8 cellular contexts compared by ENCODE assay signal in the genomic region with DNA sequence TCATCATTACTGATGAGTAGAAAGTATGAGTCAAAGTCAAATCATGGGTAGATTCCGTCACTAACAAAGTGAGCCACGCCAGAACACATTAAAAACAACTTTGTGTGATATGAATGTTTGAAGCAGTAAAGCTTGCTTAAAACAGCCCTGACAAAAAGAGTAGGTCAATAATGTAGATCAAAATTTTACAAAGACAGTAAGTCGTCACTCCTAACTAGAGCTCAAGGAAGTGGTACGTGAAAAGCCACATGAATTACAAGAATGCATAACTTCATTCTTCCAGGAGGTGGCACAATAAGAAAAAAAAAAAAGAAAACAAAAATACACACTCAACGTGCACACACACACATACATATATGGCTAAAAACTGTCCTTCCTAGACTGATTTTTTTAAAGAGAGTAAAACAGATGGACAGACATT.
DNase-seq lines count a peak whose midpoint lies in the region; ATAC-seq and TF ChIP-seq lines count a peak whose summit lies in the region.

No MANE protein-coding gene starts in this region.

- no peak overlapping the region for H3K27ac ChIP-seq in upper lobe of right lung

- TF ChIP-seq CTCF in fibroblast of the aortic adventitia (IDR thresholded peaks at IDR 0.05; ENCODE audit: insufficient read depth, low read length), result peak; percentile 28
- TF ChIP-seq CTCF in upper lobe of right lung (IDR thresholded peaks at IDR 0.05), result peak; percentile 34

- no peaks in the 10 kb centered on the region for H3K27me3 ChIP-seq in upper lobe of right lung

- peak overlapping the region; percentile 95 for H3K27ac Mint-ChIP-seq in activated CD4-positive, alpha-beta T cell treated with anti-CD3 and anti-CD28 coated beads for 36 hours

- ATAC-seq in activated CD4-positive, alpha-beta T cell treated with anti-CD3 and anti-CD28 coated beads for 36 hours, result peak; percentile 95
- ATAC-seq in GM21390 (IDR thresholded peaks at IDR 0.05; ENCODE audit: unreplicated experiment) (peak; percentile 88), HG03571 (IDR thresholded peaks at IDR 0.05; ENCODE audit: unreplicated experiment) (peak; percentile 69), upper lobe of right lung (peak; percentile 62)

- H3K4me1 ChIP-seq in upper lobe of right lung, result no peaks in the 10 kb centered on the region

- intact Hi-C loops in activated CD4-positive, alpha-beta T cell treated with anti-CD3 and anti-CD28 coated beads for 36 hours (cut with DNase I, micrococcal nuclease), result loop anchor here (1.0 to 5.0 kb wide), 7 partner anchors 69 to 613 kb away; partner anchors contain the start of genes HACE1 (in 2 of the 2) and PREP (in 1 of the 2)
- intact Hi-C loops in upper lobe of right lung (cut with DNase I), result no loop called here

- peaks cover 33% of the 10 kb centered on the region for H3K4me1 Mint-ChIP-seq in activated CD4-positive, alpha-beta T cell treated with anti-CD3 and anti-CD28 coated beads for 36 hours

- no peaks in the 10 kb centered on the region for H3K9me3 Mint-ChIP-seq in activated CD4-positive, alpha-beta T cell treated with anti-CD3 and anti-CD28 coated beads for 36 hours (ENCODE audit: low read depth)

- H3K36me3 ChIP-seq in upper lobe of right lung, result peaks cover 7% of the 10 kb centered on the region

- no peak overlapping the region for H3K4me3 ChIP-seq in fibroblast of the aortic adventitia (ENCODE audit: low read depth, low read length)
- no peak overlapping the region for H3K4me3 ChIP-seq in upper lobe of right lung

- POLR2A ChIA-PET in activated CD4-positive, alpha-beta T cell treated with anti-CD3 and anti-CD28 coated beads for 36 hours (lab: Charles Lee), result no interaction called here

- peaks cover 16% of the 10 kb centered on the region for H3K36me3 Mint-ChIP-seq in activated CD4-positive, alpha-beta T cell treated with anti-CD3 and anti-CD28 coated beads for 36 hours (ENCODE audit: low read depth)

- H3K9me3 ChIP-seq in upper lobe of right lung, result no peaks in the 10 kb centered on the region

- H3K27me3 Mint-ChIP-seq in activated CD4-positive, alpha-beta T cell treated with anti-CD3 and anti-CD28 coated beads for 36 hours, result no peaks in the 10 kb centered on the region

- CTCF ChIA-PET in activated CD4-positive, alpha-beta T cell treated with anti-CD3 and anti-CD28 coated beads for 36 hours (lab: Charles Lee), result interaction anchor here (0.6 to 2.1 kb wide), 15 partner anchors 9 to 1727 kb away, joined by 3 to 13 read pairs (median 4); partner anchors contain the start of gene HACE1

- H3K4me3 Mint-ChIP-seq in activated CD4-positive, alpha-beta T cell treated with anti-CD3 and anti-CD28 coated beads for 36 hours, result peak overlapping the region; percentile 50

- peak; percentile 33 for DNase-seq in activated CD4-positive, alpha-beta T cell treated with anti-CD3 and anti-CD28 coated beads for 36 hours
- no peak for DNase-seq in activated CD4-positive, alpha-beta T cell treated with anti-CD3 and anti-CD28 coated beads, Interleukin-2, amount 50 U/mL, for 4 hours
- DNase-seq in SW 1271 (lab: John Stamatoyannopoulos, UW) (peak; percentile 26 to 67), fibroblast of the aortic adventitia (ENCODE audit: low read depth) (peak; percentile 55), upper lobe of right lung (no peak), NCI-H187 treated with DMSO at 0.1 percent for 48 hours (lab: John Stamatoyannopoulos, UW) (no peak)

Comparison
In these comparisons a context has a peak if more than half of its experiments do, and no peak if none do; other contexts are left out.
1. DNase-seq: peak in activated CD4-positive, alpha-beta T cell treated with anti-CD3 and anti-CD28 coated beads for 36 hours (single experiment), SW 1271 (2 of 2) and fibroblast of the aortic adventitia (single experiment); none in activated CD4-positive, alpha-beta T cell treated with anti-CD3 and anti-CD28 coated beads, Interleukin-2, amount 50 U/mL, for 4 hours (0 of 2), upper lobe of right lung (single experiment) and NCI-H187 treated with DMSO at 0.1 percent for 48 hours (single experiment).
2. Peak in every context shown above with its lines, with median percentiles within 50 percentile points of each other: ATAC-seq.